In the genomic region with DNA sequence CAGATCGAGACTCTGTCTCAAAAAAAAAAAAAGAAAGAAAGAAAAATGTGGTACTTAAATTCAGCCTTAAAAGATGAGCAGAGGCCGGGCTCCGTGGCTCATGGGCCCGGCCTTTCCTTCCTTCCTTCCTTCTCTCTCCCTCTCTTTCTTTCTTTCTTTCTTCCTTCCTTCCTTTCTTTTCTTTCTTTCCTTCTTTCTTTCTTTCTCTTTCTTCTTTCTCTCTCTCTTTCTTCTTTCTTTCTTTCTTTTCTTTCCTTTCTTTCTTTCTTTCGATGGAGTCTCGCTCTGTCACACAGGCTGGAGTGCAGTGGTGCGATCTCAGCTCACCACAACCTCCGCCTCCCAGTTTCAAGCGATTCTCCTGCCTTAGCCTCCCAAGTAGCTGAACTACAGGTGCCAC, we compare ENCODE assay signal across 2 cellular contexts.
A peak's percentile ranks its signal among the peaks of the same experiment; 100 is the strongest.
TF ChIP-seq lines count a peak whose summit lies in the region.

No MANE protein-coding gene starts in this region.

TF ChIP-seq in HEK293, 187 proteins besides CTCF, POLR2A, EP300 and RAD21:
- TF ChIP-seq ZNF366 (tag by site-specific recombination; conservative IDR thresholded peaks at IDR 0.05) = peak; percentile 68
TF ChIP-seq in HEK293: peak in this region for 1; not testable (repeated sequence) for 186.

TF ChIP-seq in K562, 482 proteins besides CTCF, POLR2A, EP300 and RAD21:
- TF ChIP-seq ZNF512 (tag; IDR thresholded peaks at IDR 0.05) = peak; percentile 79
